Comparison of ENCODE assay signal across 8 cellular contexts in genomic region chr14:103607039-103607668, GRCh38. TPM values are rescaled to one million over a fixed set of nuclear protein-coding genes. Genes with fewer than 3 reads are reported as not detected.
DNase-seq lines count a peak whose midpoint lies in the region; ATAC-seq and TF ChIP-seq lines count a peak whose summit lies in the region.

No MANE protein-coding gene starts in this region.

- peak; percentile 52 for ATAC-seq in HG03045 (IDR thresholded peaks at IDR 0.05; ENCODE audit: unreplicated experiment)

- no peak for TF ChIP-seq POLR2A in lower leg skin (IDR thresholded peaks at IDR 0.05)

- DNase-seq in GM12865 (ENCODE audit: low read depth) (peak; percentile 90), NCI-H524 (lab: John Stamatoyannopoulos, UW) (peak; percentile 95 to 98), dermis microvascular lymphatic vessel endothelial cell (ENCODE audit: low read depth in 2 of 2) (peak; percentile 74 to 77), lower leg skin (ENCODE audit: low spot score in 2 of 2) (peak; percentile 82 to 94), GOT3 (lab: John Stamatoyannopoulos, UW) (no peak)
- peak; percentile 36 for DNase-seq in activated CD4-positive, alpha-beta T cell treated with anti-CD3 and anti-CD28 coated beads, Interleukin-2, amount 50 U/mL, for 1 hour
- peak; percentile 25 for DNase-seq in stimulated activated CD8-positive, alpha-beta memory T cell treated with anti-CD3 and anti-CD28 coated beads, Interleukin-4, amount 100 ng/mL, for 24 hours (ENCODE audit: low read depth)

- peak overlapping the region; percentile 3 for H3K4me3 ChIP-seq in GM12865 (ENCODE audit: low read depth, low read length)
- no peak overlapping the region for H3K4me3 ChIP-seq in lower leg skin (ENCODE audit: low read depth, poor library complexity, severe bottlenecking)

- TF ChIP-seq CTCF in GM12865 (IDR thresholded peaks at IDR 0.05; ENCODE audit: insufficient read depth, low read depth, low read length, missing control alignments) (peak; percentile 19), lower leg skin (IDR thresholded peaks at IDR 0.05) (no peak)

- intact Hi-C loops in lower leg skin (cut with DNase I; ENCODE audit: low total_unique reads) = no loop called here

- WGBS in lower leg skin, 2 donors = 2% methylated on average over 19 to 25 of the region's 25 CpGs

RNA-seq across cellular contexts. Expression of gene KLC1, which starts 21.9 kb away (rescaled TPM):
- total RNA-seq in dermis microvascular lymphatic vessel endothelial cell (114 and 162 TPM in 2 replicates), lower leg skin (100 to 1,000 TPM; 214 to 500 (median 268) TPM)

RNA-seq across cellular contexts. Expression of gene COA8, which starts 44.4 kb away (rescaled TPM):
- total RNA-seq in dermis microvascular lymphatic vessel endothelial cell = 14.3 and 24.0 TPM in 2 replicates
- total RNA-seq in lower leg skin = 10 to 100 TPM; 21.0 to 32.9 (median 30.0) TPM

RNA-seq across cellular contexts. Expression of gene BAG5, which starts 44.7 kb away (rescaled TPM):
- 26.8 and 27.8 TPM in 2 replicates for total RNA-seq in dermis microvascular lymphatic vessel endothelial cell
- total RNA-seq in lower leg skin = 10 to 100 TPM; 40.3 to 44.3 (median 43.1) TPM
